Comparison of ENCODE assay signal across 33 cellular contexts in the genomic region with DNA sequence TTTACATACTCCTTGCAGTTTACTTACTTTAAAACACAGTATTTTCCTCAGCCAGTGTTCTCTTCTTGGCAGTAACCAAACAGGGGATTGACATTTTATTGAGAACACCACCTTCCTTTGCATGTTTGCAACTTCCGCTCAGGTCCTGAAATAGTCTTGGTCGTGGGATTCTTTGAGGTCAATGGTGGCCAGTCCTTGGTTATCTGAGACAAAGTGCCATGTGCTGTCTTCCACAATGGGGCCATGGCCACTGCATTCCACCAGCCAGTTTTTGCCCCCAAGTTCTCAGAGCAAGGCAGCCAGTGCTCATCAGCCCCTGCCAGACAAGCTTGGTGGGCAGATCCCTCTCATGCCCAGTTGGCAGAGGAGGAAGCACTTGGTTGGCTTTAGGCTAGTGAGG.
"Had no signal": no experiment of that assay in that cellular context is flagged by ENCODE, and none has a peak within 500 bp of the region (broad histone marks: within the 10 kb centered on the region; RNA-seq: fewer than 3 reads in every experiment).

No MANE protein-coding gene starts in this region.

- H3K27me3 ChIP-seq: adrenal gland, body of pancreas, cardiac muscle cell, colonic mucosa, esophagus squamous epithelium, gastroesophageal sphincter, heart right ventricle had no signal

- H3K36me3 ChIP-seq: adrenal gland, cardiac muscle cell, colonic mucosa, esophagus squamous epithelium had no signal

- H3K36me3 Mint-ChIP-seq: activated naive CD4-positive, alpha-beta T cell treated with anti-CD3 and anti-CD28 coated beads, Interleukin-2, amount 50 U/mL, for 24 hours; activated naive CD8-positive, alpha-beta T cell treated with anti-CD3 and anti-CD28 coated beads for 36 hours had no signal

- H3K27ac Mint-ChIP-seq: activated B cell treated with CpG ODN at 0.5 μM for 24 hours; activated CD8-positive, alpha-beta T cell treated with anti-CD3 and anti-CD28 coated beads for 36 hours; activated naive CD4-positive, alpha-beta T cell treated with anti-CD3 and anti-CD28 coated beads for 36 hours; activated naive CD4-positive, alpha-beta T cell treated with anti-CD3 and anti-CD28 coated beads, Interleukin-2, amount 50 U/mL, for 24 hours; activated naive CD8-positive, alpha-beta T cell treated with anti-CD3 and anti-CD28 coated beads for 36 hours; activated naive CD8-positive, alpha-beta T cell treated with anti-CD3 and anti-CD28 coated beads, Interleukin-2, amount 50 U/mL, for 24 hours; activated T-helper 1 cell treated with anti-CD3 and anti-CD28 coated beads, Interleukin-12 subunit alpha, Interleukin-12 subunit beta, Interleukin-2, Interleukin-4 antibody, amounts not matched to agents 30 ng/mL and 10 ng/mL and 1 ng/mL, durations not matched to agents 14 hours and 24 hours and 36 hours; activated T-helper 2 cell treated with anti-CD3 and anti-CD28 coated beads, Interferon-gamma antibody, Interleukin-2, Interleukin-4, amounts not matched to agents 10 μg/mL and 5 μg/mL and 100 μg/mL, durations not matched to agents 14 hours and 24 hours and 36 hours; T-helper 17 cell; T-helper 2 cell treated with Interferon-gamma antibody and Interleukin-4, amounts not matched to agents 5 μg/mL and 100 μg/mL, for 36 hours had no signal

- H3K4me3 ChIP-seq: adrenal gland, body of pancreas, cardiac muscle cell, colonic mucosa, esophagus squamous epithelium, gastroesophageal sphincter, heart right ventricle had no signal

- H3K4me1 Mint-ChIP-seq: activated B cell treated with CpG ODN at 0.5 μM for 24 hours; activated naive CD4-positive, alpha-beta T cell treated with anti-CD3 and anti-CD28 coated beads, Interleukin-2, amount 50 U/mL, for 24 hours; activated naive CD8-positive, alpha-beta T cell treated with anti-CD3 and anti-CD28 coated beads for 36 hours; activated naive CD8-positive, alpha-beta T cell treated with anti-CD3 and anti-CD28 coated beads, Interleukin-2, amount 50 U/mL, for 24 hours; T-helper 17 cell had no signal

- H3K9me3 ChIP-seq: adrenal gland, body of pancreas, colonic mucosa, esophagus squamous epithelium, gastroesophageal sphincter, heart right ventricle had no signal

- H3K4me1 ChIP-seq: adrenal gland, esophagus squamous epithelium had no signal

- H3K27ac ChIP-seq: adrenal gland, body of pancreas, cardiac muscle cell, colonic mucosa, epithelial cell of prostate, esophagus squamous epithelium, gastroesophageal sphincter, heart right ventricle had no signal

- ATAC-seq: activated CD4-positive, CD25-positive, alpha-beta regulatory T cell treated with anti-CD3 and anti-CD28 coated beads, Interleukin-2, amount 50 U/mL, for 24 hours; activated CD8-positive, alpha-beta T cell treated with anti-CD3 and anti-CD28 coated beads for 36 hours; activated naive CD8-positive, alpha-beta T cell treated with anti-CD3 and anti-CD28 coated beads, Interleukin-2, amount 50 U/mL, for 24 hours; activated T-cell treated with anti-CD3 and anti-CD28 coated beads, Interleukin-2, amount 50 U/mL, for 4 hours; body of pancreas; gastroesophageal sphincter; heart right ventricle; T-helper 17 cell had no signal

- H3K27me3 Mint-ChIP-seq: activated CD8-positive, alpha-beta T cell treated with anti-CD3 and anti-CD28 coated beads for 36 hours; activated naive CD4-positive, alpha-beta T cell treated with anti-CD3 and anti-CD28 coated beads, Interleukin-2, amount 50 U/mL, for 24 hours; activated naive CD8-positive, alpha-beta T cell treated with anti-CD3 and anti-CD28 coated beads for 36 hours; activated naive CD8-positive, alpha-beta T cell treated with anti-CD3 and anti-CD28 coated beads, Interleukin-2, amount 50 U/mL, for 24 hours; T-helper 17 cell had no signal

- H3K9me3 Mint-ChIP-seq: activated B cell treated with CpG ODN at 0.5 μM for 24 hours; activated CD8-positive, alpha-beta T cell treated with anti-CD3 and anti-CD28 coated beads for 36 hours; activated naive CD4-positive, alpha-beta T cell treated with anti-CD3 and anti-CD28 coated beads for 36 hours; activated naive CD4-positive, alpha-beta T cell treated with anti-CD3 and anti-CD28 coated beads, Interleukin-2, amount 50 U/mL, for 24 hours; activated naive CD8-positive, alpha-beta T cell treated with anti-CD3 and anti-CD28 coated beads for 36 hours; activated naive CD8-positive, alpha-beta T cell treated with anti-CD3 and anti-CD28 coated beads, Interleukin-2, amount 50 U/mL, for 24 hours; activated T-cell treated with anti-CD3 and anti-CD28 coated beads, Interleukin-2, amount 50 U/mL, for 4 hours; activated T-helper 1 cell treated with anti-CD3 and anti-CD28 coated beads, Interleukin-12 subunit alpha, Interleukin-12 subunit beta, Interleukin-2, Interleukin-4 antibody, amounts not matched to agents 30 ng/mL and 10 ng/mL and 1 ng/mL, durations not matched to agents 14 hours and 24 hours and 36 hours; activated T-helper 2 cell treated with anti-CD3 and anti-CD28 coated beads, Interferon-gamma antibody, Interleukin-2, Interleukin-4, amounts not matched to agents 10 μg/mL and 5 μg/mL and 100 μg/mL, durations not matched to agents 14 hours and 24 hours and 36 hours; T-helper 2 cell treated with Interferon-gamma antibody and Interleukin-4, amounts not matched to agents 5 μg/mL and 100 μg/mL, for 36 hours had no signal

- DNase-seq: activated B cell treated with CpG ODN at 0.5 μM for 24 hours; activated CD4-positive, alpha-beta T cell treated with anti-CD3 and anti-CD28 coated beads for 48 hours; activated CD4-positive, alpha-beta T cell treated with anti-CD3 and anti-CD28 coated beads, Interleukin-2, amount 50 U/mL, for 1 hour; activated CD4-positive, alpha-beta T cell treated with anti-CD3 and anti-CD28 coated beads, Interleukin-2, amount 50 U/mL, for 48 hours; activated CD8-positive, alpha-beta memory T cell treated with anti-CD3 and anti-CD28 coated beads for 24 hours; activated CD8-positive, alpha-beta T cell treated with anti-CD3 and anti-CD28 coated beads for 36 hours; activated effector memory CD4-positive, alpha-beta T cell treated with anti-CD3 and anti-CD28 coated beads, Interleukin-2, amount 50 U/mL, for 16 hours; activated naive CD4-positive, alpha-beta T cell treated with anti-CD3 and anti-CD28 coated beads for 36 hours; activated naive CD8-positive, alpha-beta T cell treated with anti-CD3 and anti-CD28 coated beads for 36 hours; activated naive CD8-positive, alpha-beta T cell treated with anti-CD3 and anti-CD28 coated beads, Interleukin-2, amount 50 U/mL, for 24 hours; activated T-cell treated with anti-CD3 and anti-CD28 coated beads, Interleukin-2, amount 50 U/mL, for 4 hours; adrenal gland; amygdala; aorta; body of pancreas; central memory CD4-positive, alpha-beta T cell; cerebellar nuclear complex; colonic mucosa; effector CD8-positive, alpha-beta T cell; esophagus squamous epithelium; foreskin melanocyte; heart right ventricle; T-helper 1 cell; T-helper 17 cell; T1000 had no signal

- H3K4me3 Mint-ChIP-seq: activated B cell treated with CpG ODN at 0.5 μM for 24 hours; activated CD8-positive, alpha-beta T cell treated with anti-CD3 and anti-CD28 coated beads for 36 hours; activated naive CD4-positive, alpha-beta T cell treated with anti-CD3 and anti-CD28 coated beads for 36 hours; activated naive CD4-positive, alpha-beta T cell treated with anti-CD3 and anti-CD28 coated beads, Interleukin-2, amount 50 U/mL, for 24 hours; activated naive CD8-positive, alpha-beta T cell treated with anti-CD3 and anti-CD28 coated beads for 36 hours; activated naive CD8-positive, alpha-beta T cell treated with anti-CD3 and anti-CD28 coated beads, Interleukin-2, amount 50 U/mL, for 24 hours; activated T-cell treated with anti-CD3 and anti-CD28 coated beads, Interleukin-2, amount 50 U/mL, for 4 hours; activated T-helper 1 cell treated with anti-CD3 and anti-CD28 coated beads, Interleukin-12 subunit alpha, Interleukin-12 subunit beta, Interleukin-2, Interleukin-4 antibody, amounts not matched to agents 30 ng/mL and 10 ng/mL and 1 ng/mL, durations not matched to agents 14 hours and 24 hours and 36 hours; T-helper 17 cell; T-helper 2 cell treated with Interferon-gamma antibody and Interleukin-4, amounts not matched to agents 5 μg/mL and 100 μg/mL, for 36 hours had no signal
